Comparison of ENCODE assay signal across 8 cellular contexts in the genomic region with DNA sequence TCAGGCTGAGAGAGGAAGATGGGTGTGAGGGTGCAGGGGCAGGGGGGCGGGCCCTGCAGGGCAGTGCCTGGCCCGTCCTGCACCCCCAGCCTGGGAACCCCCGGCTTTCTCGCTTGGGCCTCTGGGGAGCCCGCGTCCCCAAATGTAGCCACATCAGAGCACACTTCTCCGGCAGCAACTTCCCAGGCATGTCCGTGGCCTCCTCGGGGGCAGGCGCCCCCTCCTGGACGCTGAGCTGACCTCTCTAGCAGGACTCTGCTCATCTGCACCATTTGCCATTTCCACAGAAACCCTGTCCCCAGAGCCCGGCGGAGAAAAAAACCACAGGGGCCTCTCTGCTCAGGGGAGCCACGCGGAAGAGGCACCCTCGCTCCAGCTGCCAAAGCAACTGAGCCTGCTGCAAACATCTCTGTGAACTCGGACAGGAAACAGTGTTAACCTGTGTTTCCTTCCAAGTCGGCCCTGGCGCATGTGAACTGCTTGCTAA.
DNase-seq lines count a peak whose midpoint lies in the region; ATAC-seq and TF ChIP-seq lines count a peak whose summit lies in the region.

No MANE protein-coding gene starts in this region.

- POLR2A ChIA-PET in Caco-2 (lab: Charles Lee), result no interaction called here

- DNase-seq in Caco-2, result peak in 1 of 2 experiments; percentile 53
- DNase-seq in activated naive CD8-positive, alpha-beta T cell treated with anti-CD3 and anti-CD28 coated beads, Interleukin-2, amount 50 U/mL, for 24 hours, result peak; percentile 63
- no peak for DNase-seq in right lobe of liver
- DNase-seq in SHP77 treated with DMSO at 0.1 percent for 48 hours (lab: John Stamatoyannopoulos, UW), result no peak
- DNase-seq in NCI-H2196 (lab: John Stamatoyannopoulos, UW; ENCODE audit: unreplicated experiment), result no peak
- no peak for DNase-seq in NOMO-1 treated with DMSO at 0.1 percent for 48 hours (lab: John Stamatoyannopoulos, UW; ENCODE audit: unreplicated experiment)

- H3K27ac Mint-ChIP-seq in Caco-2 (ENCODE audit: unreplicated experiment), result no peak overlapping the region
- H3K27ac Mint-ChIP-seq in activated naive CD8-positive, alpha-beta T cell treated with anti-CD3 and anti-CD28 coated beads, Interleukin-2, amount 50 U/mL, for 24 hours, result peak overlapping the region; percentile 71

- 30% methylated on average over 8 of the region's 19 CpGs for WGBS in right lobe of liver (ENCODE audit: insufficient coverage, low coverage, low lambda C conversion rate, missing lambda C conversion rate)

- ATAC-seq in GM21515 (IDR thresholded peaks at IDR 0.05; ENCODE audit: unreplicated experiment) (peak; percentile 42), right lobe of liver (peak; percentile 38 to 55 (median 42))
- ATAC-seq in activated naive CD8-positive, alpha-beta T cell treated with anti-CD3 and anti-CD28 coated beads, Interleukin-2, amount 50 U/mL, for 24 hours, result peak; percentile 75

- no peak overlapping the region for H3K4me2 ChIP-seq in Loucy (ENCODE audit: low read depth, low read length, poor library complexity, severe bottlenecking)

- H3K4me3 ChIP-seq in Caco-2 (ENCODE audit: low read depth, low read length) (no peak overlapping the region), Loucy (ENCODE audit: low read length, poor library complexity, severe bottlenecking) (no peak overlapping the region), right lobe of liver (no peak overlapping the region)

- TF ChIP-seq CTCF in Caco-2 (IDR thresholded peaks at IDR 0.05; ENCODE audit: insufficient read depth in 1 of 2, low read depth in 1 of 2, low read length in 1 of 2, severe bottlenecking in 1 of 2, unreplicated experiment in 1 of 2) (peak; percentile 52 to 58), Loucy (conservative IDR thresholded peaks at IDR 0.05; ENCODE audit: low read length) (peak; percentile 39), right lobe of liver (IDR thresholded peaks at IDR 0.05) (peak in 3 of 4 donors; percentile 24 to 39 (median 31))

- no peak overlapping the region for H3K9ac ChIP-seq in Loucy (ENCODE audit: low read depth, low read length, poor library complexity, severe bottlenecking)

- no peaks in the 10 kb centered on the region for H3F3A ChIP-seq in Loucy (ENCODE audit: low read depth)

- H3K27me3 Mint-ChIP-seq in Caco-2 (ENCODE audit: insufficient read depth, unreplicated experiment), result no peaks in the 10 kb centered on the region
- H3K27me3 Mint-ChIP-seq in activated naive CD8-positive, alpha-beta T cell treated with anti-CD3 and anti-CD28 coated beads, Interleukin-2, amount 50 U/mL, for 24 hours, result no peaks in the 10 kb centered on the region

- H3K4me1 ChIP-seq in Caco-2 (no peaks in the 10 kb centered on the region), Loucy (ENCODE audit: insufficient read depth, low read length, poor library complexity, severe bottlenecking) (no peaks in the 10 kb centered on the region), right lobe of liver (no peaks in the 10 kb centered on the region)

- no peak for TF ChIP-seq POLR2A in right lobe of liver (IDR thresholded peaks at IDR 0.05)

- H3K9me3 ChIP-seq in Caco-2 (no peaks in the 10 kb centered on the region), Loucy (ENCODE audit: insufficient read depth, low read depth, low read length) (no peaks in the 10 kb centered on the region), right lobe of liver (no peaks in the 10 kb centered on the region)

- intact Hi-C loops in Caco-2 (cut with micrococcal nuclease; ENCODE audit: unreplicated experiment) (no loop called here), right lobe of liver (cut with DNase I) (no loop called here)

- H3K27me3 ChIP-seq in Caco-2 (replicated peaks; ENCODE audit: control insufficient read depth, insufficient read depth, low read length) (no peaks in the 10 kb centered on the region), Loucy (ENCODE audit: insufficient read depth, low read length, poor library complexity, severe bottlenecking) (no peaks in the 10 kb centered on the region), right lobe of liver (no peaks in the 10 kb centered on the region)

- no peaks in the 10 kb centered on the region for H3K79me2 ChIP-seq in Loucy (ENCODE audit: insufficient read depth, low read length)

- no peak overlapping the region for H2AFZ ChIP-seq in Loucy (ENCODE audit: low read length)

- no peaks in the 10 kb centered on the region for H4K20me1 ChIP-seq in Loucy (ENCODE audit: insufficient read depth, low read length, poor library complexity, severe bottlenecking)

- no peaks in the 10 kb centered on the region for H3K9me2 ChIP-seq in Loucy (replicated peaks; ENCODE audit: low read depth, low read length)

- no peak overlapping the region for H3K27ac ChIP-seq in right lobe of liver

- no peaks in the 10 kb centered on the region for H3K9me3 Mint-ChIP-seq in Caco-2 (ENCODE audit: unreplicated experiment)
- no peaks in the 10 kb centered on the region for H3K9me3 Mint-ChIP-seq in activated naive CD8-positive, alpha-beta T cell treated with anti-CD3 and anti-CD28 coated beads, Interleukin-2, amount 50 U/mL, for 24 hours

- CTCF ChIA-PET in Caco-2 (lab: Charles Lee), result interaction anchor here (0.7 kb wide), 2 partner anchors 10 to 35 kb away, joined by 3 to 4 read pairs; no protein-coding TSS in a partner anchor

- H3K36me3 ChIP-seq in Caco-2 (ENCODE audit: control insufficient read depth, insufficient read depth, low read length) (peaks cover 1% of the 10 kb centered on the region), Loucy (ENCODE audit: insufficient read depth, low read length) (peaks cover 6% of the 10 kb centered on the region; the same call in 1 of the 2 replicates), right lobe of liver (no peaks in the 10 kb centered on the region)

- no peak overlapping the region for H3K4me3 Mint-ChIP-seq in Caco-2 (ENCODE audit: unreplicated experiment)
- no peak overlapping the region for H3K4me3 Mint-ChIP-seq in activated naive CD8-positive, alpha-beta T cell treated with anti-CD3 and anti-CD28 coated beads, Interleukin-2, amount 50 U/mL, for 24 hours

- H3K4me1 Mint-ChIP-seq in Caco-2 (ENCODE audit: low read depth, unreplicated experiment), result no peaks in the 10 kb centered on the region
- H3K4me1 Mint-ChIP-seq in activated naive CD8-positive, alpha-beta T cell treated with anti-CD3 and anti-CD28 coated beads, Interleukin-2, amount 50 U/mL, for 24 hours, result peaks cover 40% of the 10 kb centered on the region

- peaks cover 30% of the 10 kb centered on the region for H3K36me3 Mint-ChIP-seq in Caco-2 (ENCODE audit: insufficient read depth, unreplicated experiment)
- H3K36me3 Mint-ChIP-seq in activated naive CD8-positive, alpha-beta T cell treated with anti-CD3 and anti-CD28 coated beads, Interleukin-2, amount 50 U/mL, for 24 hours (ENCODE audit: low read depth), result peaks cover 27% of the 10 kb centered on the region

- no TSS peak for BruUV-seq in Caco-2 (replicated peaks; lab: Mats Ljungman, UMichigan)
